In the genomic region with DNA sequence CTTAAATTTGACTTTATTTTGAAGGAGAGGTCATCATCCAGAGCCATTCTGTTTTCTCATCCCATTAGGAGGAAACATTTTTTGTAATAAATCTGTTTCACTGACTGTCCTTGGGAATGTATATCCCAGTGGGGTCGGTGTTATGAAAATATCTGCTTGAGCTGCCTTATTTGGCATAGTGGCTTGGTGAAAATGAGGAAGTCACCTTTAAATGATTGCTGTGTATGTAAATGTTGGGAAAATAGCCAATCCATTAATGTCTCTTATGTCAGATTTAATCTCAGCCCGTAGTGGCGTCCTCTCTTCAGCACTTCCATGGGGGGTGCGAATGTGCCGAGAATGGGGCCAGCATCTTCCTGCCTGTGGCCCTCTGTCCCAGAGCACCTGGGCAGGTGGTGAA, we compare ENCODE assay signal across 32 cellular contexts. TPM values are rescaled to one million over a fixed set of nuclear protein-coding genes. Genes with fewer than 3 reads are reported as not detected.
DNase-seq lines count a peak whose midpoint lies in the region; ATAC-seq, FAIRE-seq and TF ChIP-seq lines count a peak whose summit lies in the region.
"Had no signal": no experiment of that assay in that cellular context is flagged by ENCODE, and none has a peak within 500 bp of the region (broad histone marks: within the 10 kb centered on the region; RNA-seq: fewer than 3 reads in every experiment).

No MANE protein-coding gene starts in this region.

- H3K27ac ChIP-seq in K562 (ENCODE audit: extremely low read depth, low read depth, low read length), result no peak overlapping the region
- peak overlapping the region; percentile 46 for H3K27ac ChIP-seq in neutrophil
- H3K27ac ChIP-seq: A549, epithelial cell of prostate, HL-60, left ventricle myocardium inferior, pancreas, right atrium auricular region, SJSA1, upper lobe of left lung had no signal

- in situ Hi-C loops in KBM-7 (cut with MboI; ENCODE audit: low pct_unique_long_range_greater_than_20kb, low sequenced_read_pairs), result no loop called here
- in situ Hi-C loops in K562 (cut with MboI), result no loop called here
- in situ Hi-C loops in GM13977 (cut with MboI; ENCODE audit: low pct_unique_long_range_greater_than_20kb, low sequenced_read_pairs, unreplicated experiment), result no loop called here

- H4K20me1 ChIP-seq in K562 (replicated peaks; ENCODE audit: control insufficient read depth, insufficient read depth, low read length), result no peaks in the 10 kb centered on the region

- H3K4me1 ChIP-seq in K562 (replicated peaks in 1 of 2; ENCODE audit: control insufficient read depth in 2 of 2, insufficient read depth in 2 of 2, low read length in 2 of 2) (peaks cover 0 to 12% of the 10 kb centered on the region in 2 experiments; a peak in 2 of 5 replicates), neutrophil (ENCODE audit: control insufficient read depth in 1 of 2, insufficient read depth in 1 of 2, low read depth in 1 of 2, low read length in 1 of 2) (peaks cover 8 to 11% of the 10 kb centered on the region in 2 experiments)
- H3K4me1 ChIP-seq: pancreas, right atrium auricular region had no signal

- no peak for ATAC-seq in K562
- ATAC-seq in GM19023 (IDR thresholded peaks at IDR 0.05; ENCODE audit: unreplicated experiment), result no peak
- ATAC-seq: A549; natural killer cell treated with Interleukin-12 subunit alpha and Interleukin-12 subunit beta and Interleukin-15 and Interleukin-18, amount 100 ng/mL, for 72 hours; pancreas had no signal

- H3K27me3 Mint-ChIP-seq in activated naive CD4-positive, alpha-beta T cell treated with anti-CD3 and anti-CD28 coated beads, Interleukin-2, amount 10 ng/mL, durations not matched to agents 7 days and 5 days, result no peaks in the 10 kb centered on the region
- H3K27me3 Mint-ChIP-seq: natural killer cell treated with Interleukin-12 subunit alpha and Interleukin-12 subunit beta and Interleukin-15 and Interleukin-18, amount 100 ng/mL, for 72 hours had no signal

- TF ChIP-seq EP300 in K562 (IDR thresholded peaks at IDR 0.05; ENCODE audit: low read length), result no peak

- H3K4me1 Mint-ChIP-seq in activated naive CD4-positive, alpha-beta T cell treated with anti-CD3 and anti-CD28 coated beads, Interleukin-2, amount 10 ng/mL, durations not matched to agents 7 days and 5 days, result no peaks in the 10 kb centered on the region

- peaks cover 29% of the 10 kb centered on the region for H3K36me3 Mint-ChIP-seq in activated naive CD4-positive, alpha-beta T cell treated with anti-CD3 and anti-CD28 coated beads, Interleukin-2, amount 10 ng/mL, durations not matched to agents 7 days and 5 days

- POLR2A ChIA-PET in K562 (lab: Yijun Ruan, JAX), result interaction anchor here (0.6 kb wide), 1 partner anchor 75 kb away, joined by 3 read pairs; no protein-coding TSS in a partner anchor

- no peak for FAIRE-seq in K562 (lab: Jason Lieb, UNC)
- FAIRE-seq: A549, bronchial epithelial cell, colon, pancreas, TTC549 had no signal

- no peak overlapping the region for H3K9ac ChIP-seq in K562 (ENCODE audit: insufficient read depth in 1 of 2, low read depth in 2 of 2, low read length in 2 of 2)

- no peaks in the 10 kb centered on the region for H3K9me1 ChIP-seq in K562 (ENCODE audit: control insufficient read depth, insufficient read depth, low read length)

- TF ChIP-seq CTCF in K562 (IDR thresholded peaks at IDR 0.05 in 2 of 3, conservative IDR thresholded peaks at IDR 0.05 in 1 of 3; ENCODE audit: insufficient read depth in 2 of 3, low read depth in 1 of 3, low read length in 3 of 3) (no peak), neutrophil (IDR thresholded peaks at IDR 0.05) (no peak), GM13977 (IDR thresholded peaks at IDR 0.05; ENCODE audit: extremely low read depth, insufficient read depth, missing control alignments) (no peak)

- no peak for TF ChIP-seq RAD21 in K562 (CRISPR knock-in tag; conservative IDR thresholded peaks at IDR 0.05 in 1 of 2, IDR thresholded peaks at IDR 0.05 in 1 of 2)

- BruUV-seq in K562 (replicated peaks; lab: Mats Ljungman, UMichigan), result no TSS peak

- H3K27me3 ChIP-seq in K562 (ENCODE audit: control insufficient read depth in 2 of 2, insufficient read depth in 2 of 2, low read length in 2 of 2), result no peaks in the 10 kb centered on the region
- no peaks in the 10 kb centered on the region for H3K27me3 ChIP-seq in neutrophil
- H3K27me3 ChIP-seq in MG63, result no peaks in the 10 kb centered on the region
- H3K27me3 ChIP-seq: pancreas, right atrium auricular region, SJSA1, upper lobe of left lung had no signal

- no peaks in the 10 kb centered on the region for H3K9me3 ChIP-seq in K562 (replicated peaks; ENCODE audit: control insufficient read depth, insufficient read depth, low read depth, low read length)
- no peaks in the 10 kb centered on the region for H3K9me3 ChIP-seq in neutrophil
- H3K9me3 ChIP-seq in MG63, result no peaks in the 10 kb centered on the region
- H3K9me3 ChIP-seq: A549, left ventricle myocardium inferior, pancreas, right atrium auricular region, SJSA1, upper lobe of left lung had no signal

- H3K79me2 ChIP-seq in K562 (ENCODE audit: control insufficient read depth, insufficient read depth, low read length), result no peaks in the 10 kb centered on the region

- no peak overlapping the region for H3K4me2 ChIP-seq in K562 (ENCODE audit: insufficient read depth, low read length)
- H3K4me2 ChIP-seq: A549 had no signal

- H3K9me3 Mint-ChIP-seq in activated naive CD4-positive, alpha-beta T cell treated with anti-CD3 and anti-CD28 coated beads, Interleukin-2, amount 10 ng/mL, durations not matched to agents 7 days and 5 days, result no peaks in the 10 kb centered on the region
- H3K9me3 Mint-ChIP-seq: natural killer cell treated with Interleukin-12 subunit alpha and Interleukin-12 subunit beta and Interleukin-15 and Interleukin-18, amount 100 ng/mL, for 72 hours had no signal

- peaks cover 36% of the 10 kb centered on the region; the same call in 2 of the 3 replicates for H3K36me3 ChIP-seq in K562 (ENCODE audit: control insufficient read depth, insufficient read depth, low read length)
- H3K36me3 ChIP-seq in neutrophil, result peaks cover 79% of the 10 kb centered on the region
- H3K36me3 ChIP-seq in MG63, result peaks cover 5% of the 10 kb centered on the region; the same call in 1 of the 2 replicates

- no peak overlapping the region for H2AFZ ChIP-seq in K562 (ENCODE audit: low read depth, low read length)

- 66% methylated on average over 5 of the region's 5 CpGs for WGBS in K562 (ENCODE audit: insufficient coverage, low coverage, missing lambda C conversion rate)

- no peak overlapping the region for H3K4me3 Mint-ChIP-seq in activated naive CD4-positive, alpha-beta T cell treated with anti-CD3 and anti-CD28 coated beads, Interleukin-2, amount 10 ng/mL, durations not matched to agents 7 days and 5 days
- H3K4me3 Mint-ChIP-seq: natural killer cell treated with Interleukin-12 subunit alpha and Interleukin-12 subunit beta and Interleukin-15 and Interleukin-18, amount 100 ng/mL, for 72 hours had no signal

- no peak overlapping the region for H3K27ac Mint-ChIP-seq in activated naive CD4-positive, alpha-beta T cell treated with anti-CD3 and anti-CD28 coated beads, Interleukin-2, amount 10 ng/mL, durations not matched to agents 7 days and 5 days

- no peak for TF ChIP-seq POLR2A in K562 (conservative IDR thresholded peaks at IDR 0.05)

- intact Hi-C loops in K562 (cut with micrococcal nuclease), result no loop called here

- peak; percentile 15 for DNase-seq in activated naive CD4-positive, alpha-beta T cell treated with anti-CD3 and anti-CD28 coated beads, Interleukin-2, amount 10 ng/mL, durations not matched to agents 7 days and 5 days
- no peak for DNase-seq in activated naive CD4-positive, alpha-beta T cell (lab: John Stamatoyannopoulos, UW)
- DNase-seq in KBM-7 (peak; percentile 35), K562 (ENCODE audit: extremely low read depth in 1 of 4, low spot score in 3 of 4) (no peak), GM13977 (ENCODE audit: low spot score) (no peak), MG63 (no peak)
- DNase-seq: activated CD4-positive, alpha-beta T cell treated with anti-CD3 and anti-CD28 coated beads for 4 hours; activated effector memory CD4-positive, alpha-beta T cell treated with anti-CD3 and anti-CD28 coated beads, Interleukin-2, amount 50 U/mL, for 16 hours; activated T-cell treated with anti-CD3 and anti-CD28 coated beads, Interleukin-2, amount 50 U/mL, for 1 hour; AML-193; amygdala; effector CD4-positive, alpha-beta T cell; left ventricle myocardium inferior; NCI-H1105; NCI-H2029; NCI-H2227 treated with DMSO at 0.1 percent for 48 hours; pancreas; RPMI8226; stimulated activated CD4-positive, alpha-beta T cell treated with anti-CD3 and anti-CD28 coated beads, Interleukin-2, amount 100 ng/mL, for 48 hours; substantia nigra; upper lobe of left lung had no signal

- H3K4me3 ChIP-seq in K562 (no peak overlapping the region), neutrophil (ENCODE audit: low read depth in 1 of 2, low read length in 1 of 2) (no peak overlapping the region), MG63 (no peak overlapping the region)
- H3K4me3 ChIP-seq: A549, left ventricle myocardium inferior, pancreas, right atrium auricular region, SJSA1, upper lobe of left lung had no signal

- CTCF ChIA-PET in activated naive CD4-positive, alpha-beta T cell treated with anti-CD3 and anti-CD28 coated beads, Interleukin-2, amount 10 ng/mL, durations not matched to agents 7 days and 5 days (lab: Charles Lee), result interaction anchor here (0.9 kb wide), 1 partner anchor 11 kb away, joined by 3 read pairs; no protein-coding TSS in a partner anchor
- CTCF ChIA-PET in K562 (lab: Yijun Ruan, JAX; ENCODE audit: low intra/inter-chr PET ratio), result no interaction called here

TF ChIP-seq in K562, 482 proteins besides CTCF, POLR2A, EP300 and RAD21 (continues in another document):
- TF ChIP-seq MEIS2 (IDR thresholded peaks at IDR 0.05; ENCODE audit: partially characterized antibody), result peak; percentile 30

RNA-seq across cellular contexts. Expression of gene BANP, which starts 57.6 kb away (rescaled TPM):
- 107 and 121 TPM in 2 replicates for total RNA-seq in K562 (2011; cell fraction: chromatin; rRNA removed; ENCODE audit: low replicate concordance)
- total RNA-seq in K562 (2011; cell fraction: nucleolus; rRNA removed), result 56.7 and 71.4 TPM in 2 replicates
- 79.5 and 85.3 TPM in 2 replicates for total RNA-seq in K562 (2011; cell fraction: nucleoplasm; rRNA removed)
- 17.1 and 22.1 TPM in 2 replicates for total RNA-seq in K562 (2014; rRNA removed)
- 10.7 and 15.6 TPM in 2 replicates for total RNA-seq in K562 (2014; rRNA removed; fragmentation: Illumina TruSeq; extraction: Trizol)
- 14.4 and 16.1 TPM in 2 replicates for total RNA-seq in K562 (2015; rRNA removed; fragmentation: Illumina TruSeq; extraction: Trizol)
- total RNA-seq in K562 (2021), result 21.7 and 25.7 TPM in 2 replicates
- 12.1 and 13.1 TPM in 2 replicates for polyA plus RNA-seq in K562 (2011; rRNA removed)
- 13.7 and 18.2 TPM in 2 replicates for polyA plus RNA-seq in K562 (2011; cell fraction: cytosol; rRNA removed)
- 30.9 and 42.3 TPM in 2 replicates for polyA plus RNA-seq in K562 (2011; cell fraction: nucleus; rRNA removed)
- 19.2 and 21.4 TPM in 2 replicates for polyA plus RNA-seq in K562 (2012)
- 13.0 and 19.2 TPM in 2 replicates for polyA plus RNA-seq in K562 (2014; fragmentation: Illumina TruSeq; extraction: Trizol)
- 1 to 10 TPM; 4.6 to 4.7 TPM for polyA plus RNA-seq in K562 (2014; fragmentation: Nextera tagmentation; extraction: Ambion mirVana)
- polyA plus RNA-seq in K562 (2014; rRNA removed), result 16.0 and 19.0 TPM in 2 replicates
- polyA minus RNA-seq in K562 (2011; rRNA and poly(A)+ RNA removed), result 22.0 and 25.5 TPM in 2 replicates
- 12.1 and 21.2 TPM in 2 replicates for polyA minus RNA-seq in K562 (2011; cell fraction: cytosol; rRNA and poly(A)+ RNA removed)
- 32.4 and 45.1 TPM in 2 replicates for polyA minus RNA-seq in K562 (2011; cell fraction: nucleus; rRNA and poly(A)+ RNA removed)
- 30.4 and 33.7 TPM in 2 replicates for total RNA-seq in MG63 (2014; rRNA removed; shearing (Covaris generic); ENCODE audit: low replicate concordance)

Comparison
In these comparisons a context has a peak if more than half of its experiments do, and no peak if none do; other contexts are left out.
1. DNase-seq: peak in activated naive CD4-positive, alpha-beta T cell treated with anti-CD3 and anti-CD28 coated beads, Interleukin-2, amount 10 ng/mL, durations not matched to agents 7 days and 5 days (single experiment) and KBM-7 (single experiment); none in activated naive CD4-positive, alpha-beta T cell (0 of 4), K562 (0 of 4), GM13977 (single experiment) and MG63 (single experiment).